31 cellular contexts compared by ENCODE assay signal in the genomic region with DNA sequence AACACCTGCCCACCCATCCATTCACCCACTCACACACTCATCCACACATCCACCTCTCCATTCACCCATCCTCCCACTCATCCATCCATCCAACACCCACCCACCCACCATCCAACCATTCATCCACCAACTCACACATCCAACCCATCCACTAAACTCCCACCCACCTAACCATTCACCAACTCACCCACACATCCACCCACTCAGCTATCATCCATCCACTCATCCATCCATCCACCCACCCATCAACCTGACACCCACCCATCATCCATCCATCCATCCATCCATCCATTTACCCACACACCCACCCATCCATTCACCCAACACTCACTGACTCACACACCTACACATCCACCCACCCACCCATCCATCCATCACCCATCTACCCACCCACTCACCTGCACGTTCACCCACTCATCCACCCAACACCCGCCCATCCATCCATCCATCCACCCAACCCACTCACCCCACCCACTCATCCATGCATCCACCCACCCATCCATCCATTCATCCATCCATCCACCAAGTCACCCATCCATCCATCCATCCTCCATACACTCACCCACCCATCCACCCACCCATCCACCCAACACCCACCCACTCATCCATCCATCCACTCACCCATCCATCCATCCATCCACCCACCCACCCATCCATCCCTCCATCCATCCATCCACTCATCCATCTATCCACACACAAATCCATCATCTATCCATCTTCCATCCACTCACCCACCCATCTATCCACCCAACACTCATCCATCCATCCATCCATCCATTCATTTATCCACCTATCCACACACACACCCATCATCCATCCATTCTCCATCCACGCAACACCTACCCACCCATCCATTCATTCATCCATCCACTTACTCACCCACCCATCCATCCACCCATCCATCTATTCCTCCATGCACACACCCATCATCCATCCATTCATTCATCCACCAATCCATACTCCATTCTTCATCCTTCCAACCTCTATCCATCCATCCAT. TPM values are rescaled to one million over a fixed set of nuclear protein-coding genes. Genes with fewer than 3 reads are reported as not detected.
"Had no signal": no experiment of that assay in that cellular context is flagged by ENCODE, and none has a peak within 500 bp of the region (broad histone marks: within the 10 kb centered on the region; RNA-seq: fewer than 3 reads in every experiment).

No MANE protein-coding gene starts in this region.

- H3K27ac Mint-ChIP-seq: activated CD4-positive, alpha-beta T cell treated with anti-CD3 and anti-CD28 coated beads for 36 hours; activated T-helper 17 cell treated with anti-CD3 and anti-CD28 coated beads, Interleukin-2, amount 50 U/mL, for 72 hours; stimulated activated naive CD8-positive, alpha-beta T cell treated with anti-CD3 and anti-CD28 coated beads, Interleukin-15, Interleukin-2, amounts not matched to agents 100 ng/mL and 50 ng/mL, for 24 hours had no signal

- H3K4me1 Mint-ChIP-seq: activated CD4-positive, alpha-beta T cell treated with anti-CD3 and anti-CD28 coated beads for 36 hours; activated T-helper 17 cell treated with anti-CD3 and anti-CD28 coated beads, Interleukin-2, amount 50 U/mL, for 72 hours had no signal

- H3K9ac ChIP-seq: parathyroid adenoma had no signal

- ATAC-seq: activated CD4-positive, alpha-beta T cell treated with anti-CD3 and anti-CD28 coated beads for 36 hours; activated T-helper 17 cell treated with anti-CD3 and anti-CD28 coated beads, Interleukin-2, amount 50 U/mL, for 72 hours; foreskin keratinocyte; heart left ventricle; right cardiac atrium; upper lobe of right lung had no signal

- H3K4me3 ChIP-seq: esophagus muscularis mucosa, heart left ventricle, left ventricle myocardium inferior, skin epidermis, upper lobe of right lung had no signal

- H3K36me3 ChIP-seq: brain microvascular endothelial cell, esophagus muscularis mucosa, heart left ventricle, left ventricle myocardium inferior, upper lobe of right lung had no signal

- H3K9me3 ChIP-seq: esophagus muscularis mucosa, heart left ventricle, upper lobe of right lung had no signal

- H3K27ac ChIP-seq: brain microvascular endothelial cell, esophagus muscularis mucosa, foreskin keratinocyte, heart left ventricle, left ventricle myocardium inferior, parathyroid adenoma, skin epidermis, upper lobe of right lung had no signal

- H3K4me3 Mint-ChIP-seq: activated CD4-positive, alpha-beta T cell treated with anti-CD3 and anti-CD28 coated beads for 36 hours; activated T-helper 17 cell treated with anti-CD3 and anti-CD28 coated beads, Interleukin-2, amount 50 U/mL, for 72 hours; stimulated activated naive CD8-positive, alpha-beta T cell treated with anti-CD3 and anti-CD28 coated beads, Interleukin-15, Interleukin-2, amounts not matched to agents 100 ng/mL and 50 ng/mL, for 24 hours had no signal

- H3K27me3 ChIP-seq: brain microvascular endothelial cell, foreskin keratinocyte had no signal

- H2AFZ ChIP-seq: parathyroid adenoma had no signal

- H3K4me1 ChIP-seq: esophagus muscularis mucosa, foreskin keratinocyte, heart left ventricle, left ventricle myocardium inferior, parathyroid adenoma, upper lobe of right lung had no signal

- H3K79me2 ChIP-seq: parathyroid adenoma had no signal

- DNase-seq: activated CD4-positive, alpha-beta T cell treated with anti-CD3 and anti-CD28 coated beads for 36 hours; activated CD4-positive, CD25-positive, alpha-beta regulatory T cell; activated naive CD4-positive, alpha-beta T cell treated with Interleukin-2 at 50 U/mL for 16 hours; activated T-cell treated with anti-CD3 and anti-CD28 coated beads, Interleukin-2, amount 50 U/mL, for 1 hour; amniotic stem cell; brain microvascular endothelial cell; caudate nucleus; foreskin keratinocyte; hypothalamus; kidney glomerular epithelial cell; left ventricle myocardium inferior; nucleus accumbens; stimulated activated CD4-positive, alpha-beta T cell treated with anti-CD3 and anti-CD28 coated beads, Interleukin-12 subunit alpha, Interleukin-12 subunit beta, amount 100 ng/mL, for 4 hours; stimulated activated CD4-positive, alpha-beta T cell treated with anti-CD3 and anti-CD28 coated beads, Interleukin-4, amount 100 ng/mL, for 1 hour; upper lobe of right lung had no signal

RNA-seq across cellular contexts. Expression of a gene that starts 17.4 kb away (rescaled TPM):
- total RNA-seq: activated T-helper 17 cell treated with anti-CD3 and anti-CD28 coated beads, Interleukin-2, amount 50 U/mL, for 72 hours; lung microvascular endothelial cell had no signal

RNA-seq across cellular contexts. Expression of a gene that starts 30.3 kb away (rescaled TPM):
- total RNA-seq: activated CD4-positive, alpha-beta T cell treated with anti-CD3 and anti-CD28 coated beads for 36 hours; activated T-helper 17 cell treated with anti-CD3 and anti-CD28 coated beads, Interleukin-2, amount 50 U/mL, for 72 hours; astrocyte; esophagus muscularis mucosa; foreskin keratinocyte; heart left ventricle; left ventricle myocardium inferior; lung microvascular endothelial cell; mesenteric fat pad; mucosa of gallbladder; pulmonary artery endothelial cell; right cardiac atrium; subcutaneous adipose tissue; T-helper 1 cell treated with Interleukin-12 subunit alpha and Interleukin-12 subunit beta and Interleukin-4 antibody, amounts not matched to agents 30 ng/mL and 1 ng/mL, for 36 hours; upper lobe of right lung had no signal
- polyA plus RNA-seq: foreskin keratinocyte, heart left ventricle, neural cell, right cardiac atrium, thymus had no signal
